Comparison of ENCODE assay signal across 9 cellular contexts in genomic region chr5:139565411-139566305, GRCh38. TPM values are rescaled to one million over a fixed set of nuclear protein-coding genes. Genes with fewer than 3 reads are reported as not detected.
A peak's percentile ranks its signal among the peaks of the same experiment; 100 is the strongest.
DNase-seq lines count a peak whose midpoint lies in the region; ATAC-seq and TF ChIP-seq lines count a peak whose summit lies in the region.
"Had no signal": no experiment of that assay in that cellular context is flagged by ENCODE, and none has a peak within 500 bp of the region (broad histone marks: within the 10 kb centered on the region; RNA-seq: fewer than 3 reads in every experiment).

No MANE protein-coding gene starts in this region.

- ATAC-seq in HG03135 (IDR thresholded peaks at IDR 0.05; ENCODE audit: unreplicated experiment): peak; percentile 32

- H3K14ac ChIP-seq in trophoblast cell (ENCODE audit: low read length): no peak overlapping the region

- no peak overlapping the region for H4K8ac ChIP-seq in trophoblast cell (ENCODE audit: low read depth, low read length)

- no peak overlapping the region for H2AFZ ChIP-seq in trophoblast cell (ENCODE audit: insufficient read depth, low read length, poor library complexity)

- no peak overlapping the region for H3K27ac ChIP-seq in trophoblast cell (ENCODE audit: low read depth, low read length)
- H3K27ac ChIP-seq: 22Rv1 had no signal

- H3K79me1 ChIP-seq in trophoblast cell (ENCODE audit: low read length): peaks cover 13% of the 10 kb centered on the region

- WGBS in trophoblast cell (ENCODE audit: extremely low coverage, insufficient coverage, insufficient read length): no CpG with 5 or more reads among the region's 6 CpGs

- H3K36me3 ChIP-seq in trophoblast cell (ENCODE audit: control insufficient read depth in 1 of 2, insufficient read depth in 2 of 2, low read length in 2 of 2): peaks cover 11 to 16% of the 10 kb centered on the region in 2 experiments

- no peak overlapping the region for H2BK12ac ChIP-seq in trophoblast cell (ENCODE audit: low read length)

- H3K4ac ChIP-seq in trophoblast cell (ENCODE audit: low read depth, low read length): peak overlapping the region; percentile 97

- no peak overlapping the region for H2AK5ac ChIP-seq in trophoblast cell (ENCODE audit: low read length)

- H3K9me3 ChIP-seq in trophoblast cell (ENCODE audit: insufficient read depth, low read depth, low read length): no peaks in the 10 kb centered on the region

- H4K91ac ChIP-seq in trophoblast cell (ENCODE audit: low read depth, low read length): no peak overlapping the region

- no peak overlapping the region for H3K23ac ChIP-seq in trophoblast cell (ENCODE audit: low read length)

- H3K4me1 ChIP-seq in trophoblast cell (ENCODE audit: control insufficient read depth in 1 of 2, insufficient read depth in 2 of 2, low read length in 2 of 2): peaks cover 0 to 3% of the 10 kb centered on the region in 2 experiments

- H3K9ac ChIP-seq in trophoblast cell (ENCODE audit: low read length): no peak overlapping the region

- no peak overlapping the region for H4K12ac ChIP-seq in trophoblast cell (ENCODE audit: low read depth, low read length)

- no peak overlapping the region for H3K4me2 ChIP-seq in trophoblast cell (ENCODE audit: low read length)

- H3K4me3 ChIP-seq in choroid plexus epithelial cell (ENCODE audit: low read depth, low read length) (no peak overlapping the region), trophoblast cell (ENCODE audit: low read depth, low read length) (no peak overlapping the region)

- H2BK5ac ChIP-seq in trophoblast cell (ENCODE audit: low read depth, low read length, poor library complexity): no peak overlapping the region

- H2BK120ac ChIP-seq in trophoblast cell (ENCODE audit: insufficient read depth, low read length, poor library complexity): no peak overlapping the region

- no peaks in the 10 kb centered on the region for H3K27me3 ChIP-seq in trophoblast cell (ENCODE audit: insufficient read depth, low read length)

- H3K79me2 ChIP-seq in trophoblast cell (ENCODE audit: control insufficient read depth, insufficient read depth, low read length, poor library complexity): peaks cover 34% of the 10 kb centered on the region

- no peak overlapping the region for H3K18ac ChIP-seq in trophoblast cell (ENCODE audit: low read length)

- DNase-seq in NCI-H187 (lab: John Stamatoyannopoulos, UW) (peak; percentile 5 to 51), NCI-H187 treated with DMSO at 0.1 percent for 48 hours (lab: John Stamatoyannopoulos, UW) (no peak), T-helper 22 cell (ENCODE audit: low read depth) (peak; percentile 32), choroid plexus epithelial cell (ENCODE audit: low read depth) (peak; percentile 77), trophoblast cell (no peak), SW480 (ENCODE audit: low spot score) (no peak), NCI-H2171 (lab: John Stamatoyannopoulos, UW) (no peak)

- TF ChIP-seq CTCF in choroid plexus epithelial cell (conservative IDR thresholded peaks at IDR 0.05; ENCODE audit: low read depth, low read length): no peak

RNA-seq across cellular contexts. Expression of gene UBE2D2, which starts 4.5 kb away (rescaled TPM):
- 113 and 115 TPM in 2 replicates for polyA plus RNA-seq in trophoblast cell (2013)

Comparison
In these comparisons a context has a peak if more than half of its experiments do, and no peak if none do; other contexts are left out.
1. DNase-seq: peak in NCI-H187 (2 of 2), T-helper 22 cell (single experiment) and choroid plexus epithelial cell (single experiment); none in NCI-H187 treated with DMSO at 0.1 percent for 48 hours (single experiment), trophoblast cell (0 of 2), SW480 (single experiment) and NCI-H2171 (single experiment).